9 cellular contexts compared by ENCODE assay signal in the genomic region with DNA sequence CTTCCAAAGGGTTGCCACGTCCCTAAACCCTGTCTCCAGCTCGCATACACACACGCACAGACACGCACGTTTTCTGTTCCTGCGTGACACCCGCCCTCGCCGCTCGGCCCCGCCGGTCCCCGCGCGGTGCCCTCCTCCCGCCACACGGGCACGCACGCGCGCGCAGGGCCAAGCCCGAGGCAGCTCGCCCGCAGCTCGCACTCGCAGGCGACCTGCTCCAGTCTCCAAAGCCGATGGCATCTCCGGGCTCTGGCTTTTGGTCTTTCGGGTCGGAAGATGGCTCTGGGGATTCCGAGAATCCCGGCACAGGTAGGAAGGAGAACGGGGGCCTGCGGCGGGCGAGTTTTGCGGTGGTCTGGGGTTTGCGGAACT. TPM values are rescaled to one million over a fixed set of nuclear protein-coding genes. Genes with fewer than 3 reads are reported as not detected.
DNase-seq lines count a peak whose midpoint lies in the region; ATAC-seq and TF ChIP-seq lines count a peak whose summit lies in the region.
"Had no signal": no experiment of that assay in that cellular context is flagged by ENCODE, and none has a peak within 500 bp of the region (broad histone marks: within the 10 kb centered on the region; RNA-seq: fewer than 3 reads in every experiment).

Gene GAD2, plus strand, starts transcription at position 198 of the 372 bp plus-strand sequence. Its CDS starts 36 bp downstream, at position 234.

- peaks cover 90% of the 10 kb centered on the region for H3K27me3 Mint-ChIP-seq in activated CD4-positive, alpha-beta T cell treated with anti-CD3 and anti-CD28 coated beads, Interleukin-2, amount 10 ng/mL, durations not matched to agents 24 days and 14 days
- peaks cover 74% of the 10 kb centered on the region for H3K27me3 Mint-ChIP-seq in activated B cell treated with CpG ODN at 0.5 μM for 24 hours
- H3K27me3 Mint-ChIP-seq in stimulated activated naive B cell treated with anti-CD40 and anti-IgM and Interleukin-4, amounts not matched to agents 10 μg/mL and 1 μg/mL and 100 μg/mL, for 72 hours, result peaks cover 76 to 96% of the 10 kb centered on the region in 2 donors

- CTCF ChIA-PET in activated B cell treated with CpG ODN at 0.5 μM for 24 hours (lab: Charles Lee), result interaction anchor here (0.7 kb wide), 1 partner anchor 341 kb away, joined by 3 read pairs; no protein-coding TSS in a partner anchor

- H3K4me3 ChIP-seq in iPS-11a (ENCODE audit: low read depth, low read length), result peak within 1 kb of the TSS; percentile 28

- POLR2A ChIA-PET in activated B cell treated with CpG ODN at 0.5 μM for 24 hours (lab: Charles Lee), result no interaction called here

- no peak for TF ChIP-seq CTCF in activated B cell treated with CpG ODN at 0.5 μM for 24 hours (IDR thresholded peaks at IDR 0.05)

- H3K4me1 Mint-ChIP-seq in activated CD4-positive, alpha-beta T cell treated with anti-CD3 and anti-CD28 coated beads, Interleukin-2, amount 10 ng/mL, durations not matched to agents 24 days and 14 days, result peaks cover 13% of the 10 kb centered on the region
- peaks cover 39% of the 10 kb centered on the region for H3K4me1 Mint-ChIP-seq in activated B cell treated with CpG ODN at 0.5 μM for 24 hours
- peaks cover 29 to 49% of the 10 kb centered on the region in 2 donors for H3K4me1 Mint-ChIP-seq in stimulated activated naive B cell treated with anti-CD40 and anti-IgM and Interleukin-4, amounts not matched to agents 10 μg/mL and 1 μg/mL and 100 μg/mL, for 72 hours

- H3K36me3 Mint-ChIP-seq in activated CD4-positive, alpha-beta T cell treated with anti-CD3 and anti-CD28 coated beads, Interleukin-2, amount 10 ng/mL, durations not matched to agents 24 days and 14 days (ENCODE audit: low read depth), result peaks cover 7% of the 10 kb centered on the region
- no peaks in the 10 kb centered on the region for H3K36me3 Mint-ChIP-seq in activated B cell treated with CpG ODN at 0.5 μM for 24 hours (ENCODE audit: low read depth)
- H3K36me3 Mint-ChIP-seq in stimulated activated naive B cell treated with anti-CD40 and anti-IgM and Interleukin-4, amounts not matched to agents 10 μg/mL and 1 μg/mL and 100 μg/mL, for 72 hours, result no peaks in the 10 kb centered on the region

- peak; percentile 54 for DNase-seq in activated CD4-positive, alpha-beta T cell treated with anti-CD3 and anti-CD28 coated beads, Interleukin-2, amount 10 ng/mL, durations not matched to agents 24 days and 14 days
- no peak for DNase-seq in activated CD4-positive, alpha-beta T cell treated with anti-CD3 and anti-CD28 coated beads for 4 hours
- DNase-seq in activated B cell treated with CpG ODN at 0.5 μM for 24 hours (no peak), NCI-H2171 (lab: John Stamatoyannopoulos, UW) (no peak)
- no peak for DNase-seq in stimulated activated naive B cell treated with anti-CD40 and anti-IgM and Interleukin-4, amounts not matched to agents 10 μg/mL and 1 μg/mL and 100 μg/mL, for 72 hours

- intact Hi-C loops in activated CD4-positive, alpha-beta T cell treated with anti-CD3 and anti-CD28 coated beads, Interleukin-2, amount 10 ng/mL, durations not matched to agents 24 days and 14 days (cut with micrococcal nuclease), result loop anchor here (5.0 kb wide), 1 partner anchor 1531 kb away; the partner anchor contains the start of gene MKX
- intact Hi-C loops in activated B cell treated with CpG ODN at 0.5 μM for 24 hours (cut with micrococcal nuclease), result loop anchor here (10.0 kb wide), 1 partner anchor 1528 kb away; the partner anchor contains the start of gene MKX

- peak within 1 kb of the TSS; percentile 58 for H3K4me3 Mint-ChIP-seq in activated CD4-positive, alpha-beta T cell treated with anti-CD3 and anti-CD28 coated beads, Interleukin-2, amount 10 ng/mL, durations not matched to agents 24 days and 14 days
- H3K4me3 Mint-ChIP-seq in activated B cell treated with CpG ODN at 0.5 μM for 24 hours, result peak within 1 kb of the TSS; percentile 55
- H3K4me3 Mint-ChIP-seq in stimulated activated naive B cell treated with anti-CD40 and anti-IgM and Interleukin-4, amounts not matched to agents 10 μg/mL and 1 μg/mL and 100 μg/mL, for 72 hours, result peak within 1 kb of the TSS; percentile 67 to 73

- no peak for ATAC-seq in activated B cell treated with CpG ODN at 0.5 μM for 24 hours (ENCODE audit: low read depth)
- ATAC-seq in stimulated activated naive B cell treated with anti-CD40 and anti-IgM and Interleukin-4, amounts not matched to agents 10 μg/mL and 1 μg/mL and 100 μg/mL, for 72 hours (replicated peaks), result peak in 1 of 2 donors; percentile 15
- ATAC-seq in activated CD4-positive, CD25-positive, alpha-beta regulatory T cell treated with anti-CD3 and anti-CD28 coated beads, Interleukin-2, amount 50 U/mL, for 24 hours, result no peak
- ATAC-seq in HG02763 (IDR thresholded peaks at IDR 0.05; ENCODE audit: unreplicated experiment), result no peak

- H3K27ac Mint-ChIP-seq in activated CD4-positive, alpha-beta T cell treated with anti-CD3 and anti-CD28 coated beads, Interleukin-2, amount 10 ng/mL, durations not matched to agents 24 days and 14 days, result peak within 1 kb of the TSS; percentile 58
- no peak within 1 kb of the TSS for H3K27ac Mint-ChIP-seq in activated B cell treated with CpG ODN at 0.5 μM for 24 hours
- peak within 1 kb of the TSS; percentile 80 for H3K27ac Mint-ChIP-seq in stimulated activated naive B cell treated with anti-CD40 and anti-IgM and Interleukin-4, amounts not matched to agents 10 μg/mL and 1 μg/mL and 100 μg/mL, for 72 hours

- peaks cover 13% of the 10 kb centered on the region for H3K9me3 Mint-ChIP-seq in activated CD4-positive, alpha-beta T cell treated with anti-CD3 and anti-CD28 coated beads, Interleukin-2, amount 10 ng/mL, durations not matched to agents 24 days and 14 days
- no peaks in the 10 kb centered on the region for H3K9me3 Mint-ChIP-seq in activated B cell treated with CpG ODN at 0.5 μM for 24 hours
- H3K9me3 Mint-ChIP-seq in stimulated activated naive B cell treated with anti-CD40 and anti-IgM and Interleukin-4, amounts not matched to agents 10 μg/mL and 1 μg/mL and 100 μg/mL, for 72 hours, result no peaks in the 10 kb centered on the region

RNA-seq across cellular contexts. Expression of gene GAD2, which starts in this region (rescaled TPM):
- total RNA-seq in activated CD4-positive, alpha-beta T cell treated with anti-CD3 and anti-CD28 coated beads, Interleukin-2, amount 10 ng/mL, durations not matched to agents 24 days and 14 days, result not detected in 2 replicates
- not detected in 2 replicates for total RNA-seq in activated B cell treated with CpG ODN at 0.5 μM for 24 hours
- total RNA-seq: omental fat pad had no signal

Comparison
In these comparisons a context has a peak if more than half of its experiments do, and no peak if none do; other contexts are left out.
1. Peak in DNase-seq in activated CD4-positive, alpha-beta T cell treated with anti-CD3 and anti-CD28 coated beads, Interleukin-2, amount 10 ng/mL, durations not matched to agents 24 days and 14 days; RNA of the gene not detected or under 1 TPM.